In genomic region chr2:2874805-2875204, GRCh38 we compare ENCODE assay signal across 22 cellular contexts.
"Had no signal": no experiment of that assay in that cellular context is flagged by ENCODE, and none has a peak within 500 bp of the region (broad histone marks: within the 10 kb centered on the region; RNA-seq: fewer than 3 reads in every experiment).

No MANE protein-coding gene starts in this region.

- DNase-seq: dermis blood vessel endothelial cell; dorsolateral prefrontal cortex; effector CD4-positive, alpha-beta T cell; effector memory CD4-positive, alpha-beta T cell; erythroblast; esophagus squamous epithelium; foreskin fibroblast; foreskin melanocyte; gastrocnemius medialis; heart left ventricle; hypothalamus; immature natural killer cell; left cardiac atrium; left lung; left ventricle myocardium superior; lower lobe of right lung; mesenchymal stem cell; mucosa of descending colon had no signal

- H3K4me1 ChIP-seq: esophagus squamous epithelium, gastrocnemius medialis, heart left ventricle, left lung, lower lobe of right lung had no signal

- H3K9me3 Mint-ChIP-seq: immature natural killer cell, mesothelial cell of epicardium had no signal

- H3K4me3 ChIP-seq: coronary artery, dorsolateral prefrontal cortex, esophagus squamous epithelium, gastrocnemius medialis, heart left ventricle, hepatocyte, left lung, lower lobe of right lung, mucosa of descending colon had no signal

- H3K36me3 Mint-ChIP-seq: immature natural killer cell, mesothelial cell of epicardium had no signal

- H3K4me1 Mint-ChIP-seq: immature natural killer cell had no signal

- ATAC-seq: gastrocnemius medialis, heart left ventricle, left cardiac atrium, left lung, left ventricle myocardium superior, mucosa of descending colon had no signal

- H3K4me3 Mint-ChIP-seq: immature natural killer cell, mesothelial cell of epicardium had no signal

- H2AFZ ChIP-seq: hepatocyte had no signal

- H3K27ac ChIP-seq: coronary artery, dorsolateral prefrontal cortex, epithelial cell of prostate, esophagus squamous epithelium, gastrocnemius medialis, heart left ventricle, hepatocyte, left lung, lower lobe of right lung had no signal

- H3K79me2 ChIP-seq: hepatocyte had no signal

- H3K27me3 ChIP-seq: esophagus squamous epithelium, gastrocnemius medialis, hepatocyte, left lung had no signal

- H3K9me3 ChIP-seq: esophagus squamous epithelium, gastrocnemius medialis, left lung, lower lobe of right lung, mucosa of descending colon had no signal

- H3K36me3 ChIP-seq: esophagus squamous epithelium, gastrocnemius medialis, heart left ventricle, left lung, lower lobe of right lung had no signal

- H3K4me2 ChIP-seq: hepatocyte had no signal
